In the genomic region with DNA sequence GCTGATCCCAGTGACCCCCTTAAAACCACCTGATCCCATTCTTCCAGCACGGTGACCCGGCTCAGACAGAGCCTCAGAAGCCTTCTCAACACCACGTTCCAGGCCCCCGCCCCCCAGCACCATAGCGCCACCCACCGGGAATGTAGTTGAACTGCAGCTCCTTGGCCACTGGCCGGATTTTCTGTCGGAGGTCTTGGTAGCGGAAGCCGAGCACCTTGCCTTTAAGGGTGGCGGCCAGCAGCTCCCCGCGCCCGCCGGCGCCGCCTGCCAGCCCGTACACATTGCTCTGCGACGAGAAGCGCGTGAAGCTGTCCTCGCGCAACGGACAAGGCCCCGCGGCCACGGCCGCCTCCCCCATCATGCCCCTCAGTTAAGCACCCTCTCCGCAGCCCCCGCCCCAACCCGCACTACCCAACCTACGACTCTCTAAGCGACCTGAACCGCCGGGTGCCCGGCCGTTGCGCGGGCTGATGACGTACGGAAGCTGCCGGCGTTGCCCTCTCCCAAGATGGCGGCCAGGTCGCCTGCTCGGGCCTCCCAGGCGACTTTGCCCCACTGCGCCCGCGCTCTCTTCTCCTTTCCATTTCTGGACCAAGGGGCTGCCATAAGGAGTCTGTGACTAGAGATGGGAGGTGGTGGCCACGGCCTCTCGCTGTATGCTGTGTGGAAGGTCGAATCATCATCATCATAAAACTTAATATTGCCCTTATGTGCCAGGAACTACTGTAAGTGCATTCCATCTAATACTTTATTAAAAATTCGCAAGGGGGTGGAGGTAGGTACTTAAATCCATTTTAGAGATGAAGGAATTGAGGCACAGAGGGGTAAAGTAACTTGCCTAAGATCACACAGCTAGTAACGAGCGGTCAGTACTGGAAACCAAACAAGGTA, we compare ENCODE assay signal across 8 cellular contexts. TPM values are rescaled to one million over a fixed set of nuclear protein-coding genes. Genes with fewer than 3 reads are reported as not detected.
A peak's percentile ranks its signal among the peaks of the same experiment; 100 is the strongest.
DNase-seq lines count a peak whose midpoint lies in the region; ATAC-seq, FAIRE-seq and TF ChIP-seq lines count a peak whose summit lies in the region.

Gene KPTN (minus strand): TSS at position 420 of the 891 bp plus-strand sequence. CDS start 59 bp downstream, at position 361.

- H3K36me3 ChIP-seq in mucosa of rectum (ENCODE audit: control insufficient read depth in 2 of 2, insufficient read depth in 2 of 2, low read length in 2 of 2): peaks cover 0 to 7% of the 10 kb centered on the region in 2 donors

- TF ChIP-seq POLR2A in erythroblast (IDR thresholded peaks at IDR 0.05; ENCODE audit: low read length): peak; percentile 83

- ATAC-seq in GM21526 (IDR thresholded peaks at IDR 0.05; ENCODE audit: low FRiP score, unreplicated experiment): peak; percentile 59

- peak within 1 kb of the TSS; percentile 97 for H3K4me3 ChIP-seq in Jurkat, Clone E6-1 (ENCODE audit: low read length)
- peak within 1 kb of the TSS; percentile 91 to 98 for H3K4me3 ChIP-seq in mucosa of rectum (ENCODE audit: low read length in 2 of 2)

- TF ChIP-seq CTCF in D721Med (IDR thresholded peaks at IDR 0.05; ENCODE audit: insufficient read depth, missing control alignments): peak; percentile 88

- H3K9me3 ChIP-seq in mucosa of rectum (ENCODE audit: control insufficient read depth in 2 of 2, low read length in 2 of 2): no peaks in the 10 kb centered on the region

- H3K27ac ChIP-seq in mucosa of rectum (ENCODE audit: low read depth in 2 of 2, low read length in 2 of 2): peak within 1 kb of the TSS; percentile 80 to 90

- peaks cover 4 to 5% of the 10 kb centered on the region in 2 donors for H3K4me1 ChIP-seq in mucosa of rectum (ENCODE audit: control insufficient read depth in 2 of 2, insufficient read depth in 2 of 2, low read length in 2 of 2)

- DNase-seq in D721Med (ENCODE audit: insufficient read length, low spot score) (peak; percentile 96), OCI-M1 (lab: John Stamatoyannopoulos, UW) (peak; percentile 96), activated T-cell treated with anti-CD3 and anti-CD28 coated beads for 48 hours (ENCODE audit: low read depth) (peak; percentile 89), erythroblast (lab: John Stamatoyannopoulos, UW) (peak; percentile 96 to 97)
- DNase-seq in Jurkat, Clone E6-1 (ENCODE audit: low read depth, low spot score): peak; percentile 88
- peak; percentile 81 for DNase-seq in stimulated activated CD8-positive, alpha-beta memory T cell treated with anti-CD3 and anti-CD28 coated beads, Interleukin-4, amount 100 ng/mL, for 24 hours (ENCODE audit: low read depth)

- H3K9ac ChIP-seq in mucosa of rectum (ENCODE audit: low read depth in 1 of 2, low read length in 2 of 2): peak within 1 kb of the TSS; percentile 87 to 90

- no peaks in the 10 kb centered on the region for H3K27me3 ChIP-seq in mucosa of rectum (ENCODE audit: control insufficient read depth in 2 of 2, insufficient read depth in 2 of 2, low read length in 2 of 2)

- FAIRE-seq in D721Med (lab: Jason Lieb, UNC): no peak

RNA-seq across cellular contexts. Expression of gene KPTN, which starts in this region (rescaled TPM):
- polyA plus RNA-seq in Jurkat, Clone E6-1 (2012; ENCODE audit: insufficient read depth, insufficient read length): 20.6 TPM

Comparison
In these comparisons a context has a peak if more than half of its experiments do, and no peak if none do; other contexts are left out.
1. Peak in every context shown above with its lines: DNase-seq, ATAC-seq, H3K4me3 ChIP-seq and H3K27ac ChIP-seq.